ENCODE assay signal across 8 cellular contexts in the genomic region with DNA sequence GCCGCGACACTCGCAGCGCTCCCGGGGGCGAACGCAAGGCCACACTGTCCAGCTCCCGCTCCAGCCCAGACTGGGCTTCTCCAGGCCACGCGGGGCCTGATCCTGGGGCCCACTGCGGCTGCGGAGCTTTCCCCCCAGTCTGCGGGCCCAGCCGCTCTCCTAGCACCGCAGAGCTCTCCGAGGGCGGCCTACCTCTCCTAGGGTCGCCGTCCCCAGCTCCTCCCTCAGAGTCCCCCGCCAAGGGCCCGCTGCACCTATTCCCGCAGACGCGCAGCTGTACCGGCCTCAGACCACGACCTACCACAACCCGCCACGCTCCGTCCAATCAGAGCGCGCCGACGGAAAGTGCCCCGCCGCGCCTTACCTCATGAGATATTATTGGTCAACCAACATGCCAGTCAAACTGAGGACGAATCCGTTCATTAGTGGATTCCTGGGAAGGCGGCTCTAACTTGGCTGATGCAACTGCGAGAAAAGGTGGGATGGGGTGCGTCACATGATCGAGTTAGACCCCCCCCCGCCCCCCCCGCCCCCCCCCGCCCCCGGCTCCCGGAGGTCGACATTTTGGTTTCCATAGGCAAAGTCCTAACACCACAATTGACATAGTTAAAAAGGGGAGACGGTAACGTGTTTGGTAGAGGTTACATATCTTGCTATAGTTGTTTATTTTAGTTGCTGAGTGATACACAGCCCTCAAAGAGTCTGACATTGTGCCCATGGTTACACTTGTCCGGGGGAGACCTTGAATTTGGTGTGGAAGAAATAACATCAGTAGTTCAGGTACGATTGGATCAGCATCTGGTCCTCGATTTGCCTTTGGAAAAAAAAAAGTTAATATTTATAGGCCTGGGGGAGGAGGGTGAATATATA. TPM values are rescaled to one million over a fixed set of nuclear protein-coding genes. Genes with fewer than 3 reads are reported as not detected.
A peak's percentile ranks its signal among the peaks of the same experiment; 100 is the strongest.
DNase-seq lines count a peak whose midpoint lies in the region; ATAC-seq and TF ChIP-seq lines count a peak whose summit lies in the region.

Gene AARS1 (minus strand): TSS at position 278 of the 870 bp plus-strand sequence. CDS start 6,743 bp downstream, outside the sequence.

- TF ChIP-seq CTCF in BJ (IDR thresholded peaks at IDR 0.05; ENCODE audit: insufficient read depth, low read depth, low read length), result no peak

- peaks cover 32% of the 10 kb centered on the region for H3K4me1 Mint-ChIP-seq in activated CD4-positive, alpha-beta T cell treated with anti-CD3 and anti-CD28 coated beads, Interleukin-2, amount 10 ng/mL, durations not matched to agents 7 days and 5 days

- CTCF ChIA-PET in BJ (lab: Yijun Ruan, JAX), result interaction anchor here (0.6 to 1.2 kb wide), 4 partner anchors 9 to 42 kb away, joined by 3 to 4 read pairs (median 4); partner anchors contain the start of gene DDX19B
- CTCF ChIA-PET in activated CD4-positive, alpha-beta T cell treated with anti-CD3 and anti-CD28 coated beads, Interleukin-2, amount 10 ng/mL, durations not matched to agents 7 days and 5 days (lab: Charles Lee), result interaction anchor here (0.6 to 1.5 kb wide), 8 partner anchors 8 to 60 kb away, joined by 3 to 4 read pairs (median 3); partner anchors contain the start of gene EXOSC6

- H3K27me3 Mint-ChIP-seq in activated CD4-positive, alpha-beta T cell treated with anti-CD3 and anti-CD28 coated beads, Interleukin-2, amount 10 ng/mL, durations not matched to agents 7 days and 5 days, result no peaks in the 10 kb centered on the region

- peak; percentile 99 for ATAC-seq in GM19324 (IDR thresholded peaks at IDR 0.05; ENCODE audit: low FRiP score, unreplicated experiment)
- peak; percentile 93 for ATAC-seq in HG03469 (IDR thresholded peaks at IDR 0.05; ENCODE audit: unreplicated experiment)

- peaks cover 4% of the 10 kb centered on the region for H3K36me3 ChIP-seq in BJ (ENCODE audit: control insufficient read depth, insufficient read depth, low read length)

- H3K4me3 Mint-ChIP-seq in activated CD4-positive, alpha-beta T cell treated with anti-CD3 and anti-CD28 coated beads, Interleukin-2, amount 10 ng/mL, durations not matched to agents 7 days and 5 days, result peak within 1 kb of the TSS; percentile 100

- no peaks in the 10 kb centered on the region for H3K9me3 Mint-ChIP-seq in activated CD4-positive, alpha-beta T cell treated with anti-CD3 and anti-CD28 coated beads, Interleukin-2, amount 10 ng/mL, durations not matched to agents 7 days and 5 days

- H3K27ac Mint-ChIP-seq in activated CD4-positive, alpha-beta T cell treated with anti-CD3 and anti-CD28 coated beads, Interleukin-2, amount 10 ng/mL, durations not matched to agents 7 days and 5 days, result peak within 1 kb of the TSS; percentile 100

- H3K27me3 ChIP-seq in BJ (ENCODE audit: control insufficient read depth, insufficient read depth, low read length), result no peaks in the 10 kb centered on the region

- peak; percentile 96 for DNase-seq in BJ (ENCODE audit: low read depth)
- DNase-seq in NCI-H526 treated with DMSO at 0.1 percent for 48 hours (lab: John Stamatoyannopoulos, UW), result peak; percentile 94
- peak; percentile 97 for DNase-seq in activated CD4-positive, alpha-beta T cell treated with anti-CD3 and anti-CD28 coated beads, Interleukin-2, amount 10 ng/mL, durations not matched to agents 7 days and 5 days
- DNase-seq in cortex of kidney (lab: John Stamatoyannopoulos, UW), result peak; percentile 57
- peak; percentile 100 for DNase-seq in left kidney (ENCODE audit: low read depth, low spot score)
- DNase-seq in stimulated activated CD4-positive, alpha-beta T cell treated with anti-CD3 and anti-CD28 coated beads, Interleukin-2, amount 100 ng/mL, for 24 hours, result peak; percentile 93 to 94

- H3K4me3 ChIP-seq in BJ (ENCODE audit: low read depth, low read length), result peak within 1 kb of the TSS; percentile 81

- POLR2A ChIA-PET in BJ (lab: Charles Lee), result no interaction called here
- POLR2A ChIA-PET in activated CD4-positive, alpha-beta T cell treated with anti-CD3 and anti-CD28 coated beads, Interleukin-2, amount 10 ng/mL, durations not matched to agents 7 days and 5 days (lab: Charles Lee), result interaction anchor here (0.6 to 1.3 kb wide), 3 partner anchors 57 to 235 kb away, joined by 3 to 6 read pairs (median 4); partner anchors contain the start of gene DDX19A

- H3K36me3 Mint-ChIP-seq in activated CD4-positive, alpha-beta T cell treated with anti-CD3 and anti-CD28 coated beads, Interleukin-2, amount 10 ng/mL, durations not matched to agents 7 days and 5 days (ENCODE audit: low read depth), result peaks cover 17% of the 10 kb centered on the region

RNA-seq across cellular contexts. Expression of gene AARS1, which starts in this region (rescaled TPM):
- polyA plus RNA-seq in BJ (2011; rRNA removed), result 178 and 234 TPM in 2 replicates
- polyA minus RNA-seq in BJ (2011; rRNA and poly(A)+ RNA removed), result 186 and 255 TPM in 2 replicates
- total RNA-seq in activated CD4-positive, alpha-beta T cell treated with anti-CD3 and anti-CD28 coated beads, Interleukin-2, amount 10 ng/mL, durations not matched to agents 7 days and 5 days, result 10 to 100 TPM; 97.4 to 99.8 TPM

Comparison
In these comparisons a context has a peak if more than half of its experiments do, and no peak if none do; other contexts are left out.
1. Peak in every context shown above with its lines: DNase-seq, ATAC-seq and H3K4me3 ChIP-seq.